ENCODE assay signal across 26 cellular contexts in genomic region chr2:23548143-23548769, GRCh38.
DNase-seq lines count a peak whose midpoint lies in the region; ATAC-seq and TF ChIP-seq lines count a peak whose summit lies in the region.
"Had no signal": no experiment of that assay in that cellular context is flagged by ENCODE, and none has a peak within 500 bp of the region (broad histone marks: within the 10 kb centered on the region; RNA-seq: fewer than 3 reads in every experiment).

No MANE protein-coding gene starts in this region.

- ATAC-seq in IMR-90 (ENCODE audit: low read depth) (no peak), HG02981 (IDR thresholded peaks at IDR 0.05; ENCODE audit: unreplicated experiment) (no peak)
- ATAC-seq: activated CD4-positive, CD25-positive, alpha-beta regulatory T cell treated with anti-CD3 and anti-CD28 coated beads, Interleukin-2, amount 50 U/mL, for 24 hours; activated naive CD8-positive, alpha-beta T cell treated with anti-CD3 and anti-CD28 coated beads, Interleukin-2, amount 50 U/mL, for 24 hours; T-cell had no signal

- dilution Hi-C loops in IMR-90 (cut with HindIII; ENCODE audit: low sequenced_read_pairs, unreplicated experiment): no loop called here

- 93% methylated on average over 5 of the region's 14 CpGs; no CpG with 5 or more reads in 1 of the 2 experiments for WGBS in IMR-90 (ENCODE audit: extremely low coverage in 2 of 2, insufficient read length in 1 of 2), 2 experiments

- H2AK9ac ChIP-seq in IMR-90 (replicated peaks; ENCODE audit: low read depth, low read length, poor library complexity): no peak overlapping the region

- no peak overlapping the region for H3K27ac ChIP-seq in IMR-90 (ENCODE audit: insufficient read depth, low read length)
- H3K27ac ChIP-seq in cingulate gyrus (ENCODE audit: low read depth, low read length): peak overlapping the region; percentile 23
- H3K27ac ChIP-seq: heart right ventricle had no signal

- H3K4me1 Mint-ChIP-seq in progenitor cell of endocrine pancreas (ENCODE audit: low read depth): peaks cover 21% of the 10 kb centered on the region

- no peak overlapping the region for H3K56ac ChIP-seq in IMR-90 (ENCODE audit: extremely low read depth, insufficient read depth, low read length)

- H3K9me1 ChIP-seq in IMR-90 (ENCODE audit: insufficient read depth, low read length): peaks cover 7% of the 10 kb centered on the region; the same call in 1 of the 2 replicates

- H4K8ac ChIP-seq in IMR-90 (ENCODE audit: low read depth in 2 of 2, low read length in 2 of 2): no peak overlapping the region

- H3K36me3 Mint-ChIP-seq in progenitor cell of endocrine pancreas (ENCODE audit: insufficient read depth): no peaks in the 10 kb centered on the region
- H3K36me3 Mint-ChIP-seq: T-cell had no signal

- no peak overlapping the region for H3K14ac ChIP-seq in IMR-90 (replicated peaks; ENCODE audit: low read depth, low read length)

- no peak for TF ChIP-seq RAD21 in IMR-90 (IDR thresholded peaks at IDR 0.05; ENCODE audit: low read length)

- 0 out of 2 replicates have a peak overlapping the region, but pooled peaks have one; percentile 72 for H2AK5ac ChIP-seq in IMR-90 (ENCODE audit: low read depth, low read length)

- H3K79me1 ChIP-seq in IMR-90 (ENCODE audit: low read depth in 1 of 2, low read length in 2 of 2): peaks cover 0 to 5% of the 10 kb centered on the region in 2 experiments; a peak in 2 of 4 replicates

- no peaks in the 10 kb centered on the region for H3K27me3 ChIP-seq in IMR-90 (ENCODE audit: control insufficient read depth, insufficient read depth, low read length)
- H3K27me3 ChIP-seq: MG63 had no signal

- no peak for TF ChIP-seq CTCF in IMR-90 (conservative IDR thresholded peaks at IDR 0.05; ENCODE audit: low read depth, low read length)
- TF ChIP-seq CTCF in progenitor cell of endocrine pancreas (IDR thresholded peaks at IDR 0.05; ENCODE audit: unreplicated experiment): no peak

- CTCF ChIA-PET in IMR-90 (lab: Yijun Ruan, JAX): no interaction called here

- H4K5ac ChIP-seq in IMR-90 (ENCODE audit: low read depth, low read length): no peak overlapping the region

- H2BK20ac ChIP-seq in IMR-90 (ENCODE audit: low read depth, low read length): no peak overlapping the region

- no peak overlapping the region for H3K4me3 ChIP-seq in IMR-90 (ENCODE audit: insufficient read depth, low read depth, low read length)
- H3K4me3 ChIP-seq: heart right ventricle, MG63 had no signal

- no peaks in the 10 kb centered on the region for H4K20me1 ChIP-seq in IMR-90 (ENCODE audit: insufficient read depth, low read length)

- peak overlapping the region; percentile 63 for H3K27ac Mint-ChIP-seq in progenitor cell of endocrine pancreas
- H3K27ac Mint-ChIP-seq: activated CD4-positive, alpha-beta memory T cell treated with anti-CD3 and anti-CD28 coated beads, Interleukin-2, amount 10 ng/mL, durations not matched to agents 7 days and 5 days; activated naive CD8-positive, alpha-beta T cell treated with anti-CD3 and anti-CD28 coated beads, Interleukin-2, amount 50 U/mL, for 24 hours; T-cell had no signal

- POLR2A ChIA-PET in IMR-90 (lab: Charles Lee; ENCODE audit: unreplicated experiment): no interaction called here

- H3K4me1 ChIP-seq in IMR-90 (ENCODE audit: control insufficient read depth, insufficient read depth, low read length): peaks cover 20% of the 10 kb centered on the region
- H3K4me1 ChIP-seq: Caco-2 had no signal

- H2AFZ ChIP-seq in IMR-90 (replicated peaks; ENCODE audit: low read length, poor library complexity): no peak overlapping the region

- H3K4me2 ChIP-seq in IMR-90 (ENCODE audit: low read depth, low read length): no peak overlapping the region

- H4K91ac ChIP-seq in IMR-90 (ENCODE audit: insufficient read depth, low read depth, low read length): no peak overlapping the region

- BruUV-seq in IMR-90 (replicated peaks; lab: Mats Ljungman, UMichigan): no TSS peak

- in situ Hi-C loops in IMR-90 (cut with MboI; ENCODE audit: low sequenced_read_pairs): no loop called here

- DNase-seq in NCI-H748 (lab: John Stamatoyannopoulos, UW; ENCODE audit: unreplicated experiment) (peak; percentile 20), NCI-H748 treated with DMSO at 0.1 percent for 48 hours (lab: John Stamatoyannopoulos, UW) (no peak), IMR-90 (no peak), progenitor cell of endocrine pancreas (ENCODE audit: low spot score, unreplicated experiment) (no peak), HK-2 (ENCODE audit: unreplicated experiment) (no peak)
- no peak for DNase-seq in activated CD8-positive, alpha-beta memory T cell treated with anti-CD3 and anti-CD28 coated beads, Interleukin-2, amount 50 U/mL, for 4 hours
- DNase-seq: ACHN; activated CD4-positive, alpha-beta memory T cell treated with anti-CD3 and anti-CD28 coated beads, Interleukin-2, amount 10 ng/mL, durations not matched to agents 7 days and 5 days; activated gamma-delta T cell treated with Interleukin-2 at 50 U/mL for 16 hours; activated naive CD8-positive, alpha-beta T cell treated with anti-CD3 and anti-CD28 coated beads, Interleukin-2, amount 50 U/mL, for 24 hours; activated T-cell treated with anti-CD3 and anti-CD28 coated beads, Interleukin-2, amount 50 U/mL, for 1 hour; Caco-2; effector CD4-positive, alpha-beta T cell; foreskin fibroblast; HCEC 1CT; heart right ventricle; KBM-7; occipital lobe; OCI-M1; Right ventricle myocardium superior; stimulated activated CD4-positive, alpha-beta T cell treated with anti-CD3 and anti-CD28 coated beads, Interleukin-2, amount 100 ng/mL, for 24 hours; T-cell had no signal

- no peaks in the 10 kb centered on the region for H3K36me3 ChIP-seq in IMR-90 (ENCODE audit: control insufficient read depth, insufficient read depth, low read length)
- H3K36me3 ChIP-seq: heart right ventricle, MG63 had no signal

- H3K9me3 ChIP-seq in IMR-90 (ENCODE audit: control insufficient read depth, insufficient read depth, low read length): no peaks in the 10 kb centered on the region
- H3K9me3 ChIP-seq: Caco-2, heart right ventricle, MG63 had no signal

- intact Hi-C loops in IMR-90 (cut with micrococcal nuclease): loop anchor here (5.0 kb wide), 1 partner anchor 161 kb away; the partner anchor contains the start of gene KLHL29

- no peak overlapping the region for H2BK15ac ChIP-seq in IMR-90 (ENCODE audit: low read depth, low read length)

- H3K23ac ChIP-seq in IMR-90 (ENCODE audit: low read depth, low read length): no peak overlapping the region

- no peak overlapping the region for H3K18ac ChIP-seq in IMR-90 (ENCODE audit: low read depth, low read length)

- no peaks in the 10 kb centered on the region for H3K9me3 Mint-ChIP-seq in progenitor cell of endocrine pancreas (ENCODE audit: low read depth)
- H3K9me3 Mint-ChIP-seq: activated CD4-positive, alpha-beta memory T cell treated with anti-CD3 and anti-CD28 coated beads, Interleukin-2, amount 10 ng/mL, durations not matched to agents 7 days and 5 days; activated naive CD8-positive, alpha-beta T cell treated with anti-CD3 and anti-CD28 coated beads, Interleukin-2, amount 50 U/mL, for 24 hours; T-cell had no signal

- H2BK120ac ChIP-seq in IMR-90 (ENCODE audit: low read depth, low read length): no peak overlapping the region

- no peak for TF ChIP-seq POLR2A in IMR-90 (IDR thresholded peaks at IDR 0.05; ENCODE audit: low read depth, low read length)

- H3K4ac ChIP-seq in IMR-90 (ENCODE audit: low read depth, low read length): no peak overlapping the region

- no peak overlapping the region for H3K4me3 Mint-ChIP-seq in progenitor cell of endocrine pancreas (ENCODE audit: low read depth)
- H3K4me3 Mint-ChIP-seq: activated CD4-positive, alpha-beta memory T cell treated with anti-CD3 and anti-CD28 coated beads, Interleukin-2, amount 10 ng/mL, durations not matched to agents 7 days and 5 days; activated naive CD8-positive, alpha-beta T cell treated with anti-CD3 and anti-CD28 coated beads, Interleukin-2, amount 50 U/mL, for 24 hours; T-cell had no signal

- no peak overlapping the region for H3K9ac ChIP-seq in IMR-90 (ENCODE audit: low read depth, low read length)

- H3K27me3 Mint-ChIP-seq in progenitor cell of endocrine pancreas: peaks cover 37% of the 10 kb centered on the region
- H3K27me3 Mint-ChIP-seq: activated naive CD8-positive, alpha-beta T cell treated with anti-CD3 and anti-CD28 coated beads, Interleukin-2, amount 50 U/mL, for 24 hours; T-cell had no signal

- no peak overlapping the region for H2BK5ac ChIP-seq in IMR-90 (ENCODE audit: low read depth, low read length, poor library complexity, severe bottlenecking)

TF ChIP-seq in IMR-90, 13 proteins besides CTCF, POLR2A, EP300 and RAD21:
- TF ChIP-seq USF2 (IDR thresholded peaks at IDR 0.05; ENCODE audit: low read depth, low read length) (peak; percentile 57; the same call in 1 of the 2 replicates), NFE2L2 (IDR thresholded peaks at IDR 0.05; ENCODE audit: low read depth, low read length) (no peak)
